23 cellular contexts compared by ENCODE assay signal in genomic region chr5:90553711-90554110, GRCh38. TPM values are rescaled to one million over a fixed set of nuclear protein-coding genes. Genes with fewer than 3 reads are reported as not detected.
DNase-seq lines count a peak whose midpoint lies in the region; ATAC-seq, FAIRE-seq and TF ChIP-seq lines count a peak whose summit lies in the region.
"Had no signal": no experiment of that assay in that cellular context is flagged by ENCODE, and none has a peak within 500 bp of the region (broad histone marks: within the 10 kb centered on the region; RNA-seq: fewer than 3 reads in every experiment).

No MANE protein-coding gene starts in this region.

- no peak for TF ChIP-seq CTCF in bronchial epithelial cell (IDR thresholded peaks at IDR 0.05; ENCODE audit: insufficient read depth, low read length, severe bottlenecking)
- TF ChIP-seq CTCF in neural progenitor cell (IDR thresholded peaks at IDR 0.05) = no peak
- no peak for TF ChIP-seq CTCF in uterus (IDR thresholded peaks at IDR 0.05)

- peak overlapping the region; percentile 54 for H3K27ac Mint-ChIP-seq in neural progenitor cell
- H3K27ac Mint-ChIP-seq: B cell; CD4-positive, CD25-positive, alpha-beta regulatory T cell; CD8-positive, alpha-beta T cell had no signal

- H3K79me2 ChIP-seq in neural progenitor cell (ENCODE audit: low read depth) = no peaks in the 10 kb centered on the region

- H2AFZ ChIP-seq in neural progenitor cell (replicated peaks) = no peak overlapping the region

- peaks cover 4% of the 10 kb centered on the region for H3F3A ChIP-seq in neural progenitor cell (ENCODE audit: low read depth)

- intact Hi-C loops in uterus (cut with DNase I; ENCODE audit: low total_unique reads) = no loop called here

- H3K4me3 Mint-ChIP-seq in neural progenitor cell = no peak overlapping the region
- H3K4me3 Mint-ChIP-seq: B cell; CD4-positive, CD25-positive, alpha-beta regulatory T cell; CD8-positive, alpha-beta T cell; H9 had no signal

- H3K36me3 Mint-ChIP-seq in neural progenitor cell = peaks cover 2% of the 10 kb centered on the region
- H3K36me3 Mint-ChIP-seq: CD4-positive, CD25-positive, alpha-beta regulatory T cell; CD8-positive, alpha-beta T cell had no signal

- DNase-seq in bronchial epithelial cell (ENCODE audit: low read depth) (peak; percentile 78), epithelial cell of prostate (ENCODE audit: low read depth, low spot score) (peak; percentile 18), neural progenitor cell (ENCODE audit: low spot score) (no peak), NCI-H748 treated with DMSO at 0.1 percent for 48 hours (lab: John Stamatoyannopoulos, UW) (no peak), H7 (no peak), uterus (no peak)
- DNase-seq: CD4-positive, CD25-positive, alpha-beta regulatory T cell; CD8-positive, alpha-beta T cell; DMS 273 treated with DMSO at 0.1 percent for 48 hours; DMS79; EL; GDM1; GOT3; H9 had no signal

- H4K20me1 ChIP-seq in neural progenitor cell (ENCODE audit: low read depth) = no peaks in the 10 kb centered on the region
- H4K20me1 ChIP-seq: BLaER1 had no signal

- ATAC-seq in HG03521 (IDR thresholded peaks at IDR 0.05; ENCODE audit: unreplicated experiment) = no peak
- ATAC-seq: CD8-positive, alpha-beta T cell; GM12878; HCT116 had no signal

- H3K9ac ChIP-seq in HUES48 (ENCODE audit: low read depth, low read length) = no peak overlapping the region
- no peak overlapping the region for H3K9ac ChIP-seq in neural progenitor cell
- H3K9ac ChIP-seq: BLaER1 had no signal

- H3K9me3 ChIP-seq in HUES48 (ENCODE audit: control insufficient read depth, insufficient read depth, low read length) (no peaks in the 10 kb centered on the region), neural progenitor cell (ENCODE audit: low read depth) (no peaks in the 10 kb centered on the region), uterus (no peaks in the 10 kb centered on the region)

- H3K36me3 ChIP-seq in HUES48 (ENCODE audit: control insufficient read depth, insufficient read depth, low read length) (no peaks in the 10 kb centered on the region), bronchial epithelial cell (ENCODE audit: control insufficient read depth, insufficient read depth, low read length) (no peaks in the 10 kb centered on the region), neural progenitor cell (no peaks in the 10 kb centered on the region), H7 (replicated peaks; ENCODE audit: control insufficient read depth, insufficient read depth, low read length) (no peaks in the 10 kb centered on the region), uterus (no peaks in the 10 kb centered on the region)
- H3K36me3 ChIP-seq: BLaER1 had no signal

- FAIRE-seq in bronchial epithelial cell (lab: Jason Lieb, UNC) = no peak
- FAIRE-seq: D721Med, GM12878 had no signal

- H3K4me2 ChIP-seq in neural progenitor cell = no peak overlapping the region
- H3K4me2 ChIP-seq: BLaER1 had no signal

- H3K4me1 ChIP-seq in HUES48 (ENCODE audit: control insufficient read depth, insufficient read depth, low read length) = peaks cover 48% of the 10 kb centered on the region
- H3K4me1 ChIP-seq in neural progenitor cell = peaks cover 31% of the 10 kb centered on the region
- peaks cover 0 to 1% of the 10 kb centered on the region in 2 donors for H3K4me1 ChIP-seq in uterus

- peaks cover 52% of the 10 kb centered on the region for H3K4me1 Mint-ChIP-seq in neural progenitor cell

- H3K27ac ChIP-seq in HUES48 (ENCODE audit: low read depth, low read length) (peak overlapping the region; percentile 76), epithelial cell of prostate (no peak overlapping the region), neural progenitor cell (no peak overlapping the region), uterus (no peak overlapping the region)
- H3K27ac ChIP-seq: BLaER1, C4-2B had no signal

- no peaks in the 10 kb centered on the region for H3K9me3 Mint-ChIP-seq in neural progenitor cell
- H3K9me3 Mint-ChIP-seq: CD8-positive, alpha-beta T cell; H9 had no signal

- H3K27me3 ChIP-seq in HUES48 (ENCODE audit: control insufficient read depth, insufficient read depth, low read length) = no peaks in the 10 kb centered on the region
- peaks cover 8% of the 10 kb centered on the region for H3K27me3 ChIP-seq in bronchial epithelial cell (ENCODE audit: control insufficient read depth, insufficient read depth, low read length)
- H3K27me3 ChIP-seq in neural progenitor cell = peaks cover 17% of the 10 kb centered on the region
- no peaks in the 10 kb centered on the region for H3K27me3 ChIP-seq in H7 (ENCODE audit: control insufficient read depth, insufficient read depth, low read length)
- H3K27me3 ChIP-seq in uterus = peaks cover 0 to 5% of the 10 kb centered on the region in 2 donors
- H3K27me3 ChIP-seq: BLaER1 had no signal

- H3K4me3 ChIP-seq in HUES48 (ENCODE audit: low read depth, low read length) (no peak overlapping the region), bronchial epithelial cell (ENCODE audit: low read depth, low read length) (no peak overlapping the region), neural progenitor cell (no peak overlapping the region), H7 (ENCODE audit: insufficient read depth, low read depth, low read length) (no peak overlapping the region), uterus (no peak overlapping the region)
- H3K4me3 ChIP-seq: BLaER1, GM12878 had no signal

- no peak for TF ChIP-seq POLR2A in uterus (IDR thresholded peaks at IDR 0.05)

- H3K27me3 Mint-ChIP-seq in neural progenitor cell (ENCODE audit: insufficient read depth, low read depth) = peaks cover 6% of the 10 kb centered on the region

RNA-seq across cellular contexts. Expression of gene ADGRV1, which starts 4.9 kb away (rescaled TPM):
- total RNA-seq in bronchial epithelial cell (1.6 and 3.3 TPM in 2 replicates), neural progenitor cell (ENCODE audit: low replicate concordance) (127 and 151 TPM in 2 replicates), uterus (10 to 100 TPM in 1 of 4 donors, 1 to 10 TPM in 1, not detected in 2; 1.9 to 11.3 TPM)
- 28.8 and 44.2 TPM in 2 replicates for total RNA-seq in H7 (2014; rRNA removed; shearing (Covaris generic))
- total RNA-seq: A172, B cell had no signal

RNA-seq across cellular contexts. Expression of gene LYSMD3, which starts 24.3 kb away (rescaled TPM):
- 15.4 and 16.3 TPM in 2 replicates for total RNA-seq in bronchial epithelial cell
- total RNA-seq in neural progenitor cell (ENCODE audit: low replicate concordance) = 8.2 and 16.3 TPM in 2 replicates
- total RNA-seq in H7 (2014; rRNA removed; shearing (Covaris generic)) = 7.0 and 9.2 TPM in 2 replicates
- 10 to 100 TPM; 11.5 to 50.3 (median 26.9) TPM for total RNA-seq in uterus

Comparison
In these comparisons a context has a peak if more than half of its experiments do, and no peak if none do; other contexts are left out.
1. DNase-seq: peak in bronchial epithelial cell (single experiment) and epithelial cell of prostate (single experiment); none in neural progenitor cell (single experiment), NCI-H748 treated with DMSO at 0.1 percent for 48 hours (single experiment), H7 (single experiment) and uterus (0 of 2).